10 cellular contexts compared by ENCODE assay signal in the genomic region with DNA sequence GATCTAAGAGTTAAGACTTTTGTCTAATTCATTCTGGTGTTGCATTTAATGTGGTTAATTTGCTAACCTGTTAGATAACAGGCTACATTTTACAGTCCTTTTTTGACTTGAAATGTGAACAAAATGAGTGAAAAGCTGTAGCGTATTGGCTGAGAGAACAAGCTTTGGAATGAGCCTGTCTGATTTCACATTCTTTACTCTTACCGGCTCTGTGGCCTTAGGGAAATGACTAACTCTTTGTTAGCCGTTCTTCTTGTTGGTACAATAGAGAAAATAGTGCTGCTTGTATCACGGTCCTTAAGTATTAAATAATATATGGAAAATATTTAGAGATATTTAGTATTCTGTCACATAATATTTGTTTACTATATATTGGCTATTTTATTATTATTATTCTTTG. TPM values are rescaled to one million over a fixed set of nuclear protein-coding genes. Genes with fewer than 3 reads are reported as not detected.
A peak's percentile ranks its signal among the peaks of the same experiment; 100 is the strongest.
DNase-seq lines count a peak whose midpoint lies in the region; ATAC-seq and TF ChIP-seq lines count a peak whose summit lies in the region.
"Had no signal": no experiment of that assay in that cellular context is flagged by ENCODE, and none has a peak within 500 bp of the region (broad histone marks: within the 10 kb centered on the region; RNA-seq: fewer than 3 reads in every experiment).

No MANE protein-coding gene starts in this region.

- peaks cover 9% of the 10 kb centered on the region for H3K36me3 Mint-ChIP-seq in activated T-helper 1 cell treated with anti-CD3 and anti-CD28 coated beads, Interleukin-12 subunit alpha, Interleukin-12 subunit beta, Interleukin-2, Interleukin-4 antibody, amounts not matched to agents 30 ng/mL and 10 ng/mL and 1 ng/mL, durations not matched to agents 14 hours and 24 hours and 36 hours (ENCODE audit: low read depth)

- H3K27ac ChIP-seq in lower lobe of right lung = no peak overlapping the region

- peaks cover 27% of the 10 kb centered on the region for H3K4me1 Mint-ChIP-seq in activated T-helper 1 cell treated with anti-CD3 and anti-CD28 coated beads, Interleukin-12 subunit alpha, Interleukin-12 subunit beta, Interleukin-2, Interleukin-4 antibody, amounts not matched to agents 30 ng/mL and 10 ng/mL and 1 ng/mL, durations not matched to agents 14 hours and 24 hours and 36 hours (ENCODE audit: low read depth)

- DNase-seq in AG08395 (ENCODE audit: low spot score) (peak; percentile 48), HCEC 1CT (peak; percentile 73), amniotic stem cell (lab: John Stamatoyannopoulos, UW) (peak; percentile 69), lower lobe of right lung (no peak), 8988T (no peak), GDM1 (lab: John Stamatoyannopoulos, UW) (no peak)
- no peak for DNase-seq in activated T-helper 1 cell treated with anti-CD3 and anti-CD28 coated beads, Interleukin-12 subunit alpha, Interleukin-12 subunit beta, Interleukin-2, Interleukin-4 antibody, amounts not matched to agents 30 ng/mL and 10 ng/mL and 1 ng/mL, durations not matched to agents 14 hours and 24 hours and 36 hours (ENCODE audit: low spot score)
- DNase-seq: activated T-cell treated with anti-CD3 and anti-CD28 coated beads, Interleukin-2, amount 50 U/mL, for 1 hour; NCI-H446 had no signal

- H3K27me3 ChIP-seq in lower lobe of right lung (ENCODE audit: low read depth) = no peaks in the 10 kb centered on the region

- H3K27me3 Mint-ChIP-seq in activated T-helper 1 cell treated with anti-CD3 and anti-CD28 coated beads, Interleukin-12 subunit alpha, Interleukin-12 subunit beta, Interleukin-2, Interleukin-4 antibody, amounts not matched to agents 30 ng/mL and 10 ng/mL and 1 ng/mL, durations not matched to agents 14 hours and 24 hours and 36 hours (ENCODE audit: insufficient read depth) = peaks cover 15% of the 10 kb centered on the region

- ATAC-seq in lower lobe of right lung = no peak
- ATAC-seq in GM18870 (IDR thresholded peaks at IDR 0.05; ENCODE audit: unreplicated experiment) = no peak

- H3K9me3 Mint-ChIP-seq in activated T-helper 1 cell treated with anti-CD3 and anti-CD28 coated beads, Interleukin-12 subunit alpha, Interleukin-12 subunit beta, Interleukin-2, Interleukin-4 antibody, amounts not matched to agents 30 ng/mL and 10 ng/mL and 1 ng/mL, durations not matched to agents 14 hours and 24 hours and 36 hours = no peaks in the 10 kb centered on the region

- no peaks in the 10 kb centered on the region for H3K36me3 ChIP-seq in lower lobe of right lung

- peaks cover 16% of the 10 kb centered on the region for H3K4me1 ChIP-seq in lower lobe of right lung

- H3K9me3 ChIP-seq in lower lobe of right lung = no peaks in the 10 kb centered on the region

- H3K4me3 Mint-ChIP-seq in activated T-helper 1 cell treated with anti-CD3 and anti-CD28 coated beads, Interleukin-12 subunit alpha, Interleukin-12 subunit beta, Interleukin-2, Interleukin-4 antibody, amounts not matched to agents 30 ng/mL and 10 ng/mL and 1 ng/mL, durations not matched to agents 14 hours and 24 hours and 36 hours = no peak overlapping the region

- intact Hi-C loops in lower lobe of right lung (cut with DNase I) = no loop called here
- intact Hi-C loops in activated T-helper 1 cell treated with anti-CD3 and anti-CD28 coated beads, Interleukin-12 subunit alpha, Interleukin-12 subunit beta, Interleukin-2, Interleukin-4 antibody, amounts not matched to agents 30 ng/mL and 10 ng/mL and 1 ng/mL, durations not matched to agents 14 hours and 24 hours and 36 hours (cut with micrococcal nuclease) = loop anchor here (5.0 kb wide), 1 partner anchor 484 kb away; no protein-coding TSS in a partner anchor

- no peak for TF ChIP-seq CTCF in lower lobe of right lung (IDR thresholded peaks at IDR 0.05)

- peak overlapping the region; percentile 72 for H3K4me3 ChIP-seq in lower lobe of right lung

- H3K27ac Mint-ChIP-seq in activated T-helper 1 cell treated with anti-CD3 and anti-CD28 coated beads, Interleukin-12 subunit alpha, Interleukin-12 subunit beta, Interleukin-2, Interleukin-4 antibody, amounts not matched to agents 30 ng/mL and 10 ng/mL and 1 ng/mL, durations not matched to agents 14 hours and 24 hours and 36 hours = no peak overlapping the region

RNA-seq across cellular contexts. Expression of gene MNAT1, which starts 1.9 kb away (rescaled TPM):
- 21.5 TPM for total RNA-seq in lower lobe of right lung
- total RNA-seq in activated T-helper 1 cell treated with anti-CD3 and anti-CD28 coated beads, Interleukin-12 subunit alpha, Interleukin-12 subunit beta, Interleukin-2, Interleukin-4 antibody, amounts not matched to agents 30 ng/mL and 10 ng/mL and 1 ng/mL, durations not matched to agents 14 hours and 24 hours and 36 hours = 45.1 and 51.2 TPM in 2 replicates

RNA-seq across cellular contexts. Expression of gene SIX4, which starts 12.3 kb away (rescaled TPM):
- total RNA-seq in lower lobe of right lung = 2.9 TPM
- total RNA-seq in activated T-helper 1 cell treated with anti-CD3 and anti-CD28 coated beads, Interleukin-12 subunit alpha, Interleukin-12 subunit beta, Interleukin-2, Interleukin-4 antibody, amounts not matched to agents 30 ng/mL and 10 ng/mL and 1 ng/mL, durations not matched to agents 14 hours and 24 hours and 36 hours = 0.57 and 1.1 TPM in 2 replicates

Comparison
In these comparisons a context has a peak if more than half of its experiments do, and no peak if none do; other contexts are left out.
1. DNase-seq: peak in AG08395 (single experiment), HCEC 1CT (single experiment) and amniotic stem cell (single experiment); none in lower lobe of right lung (single experiment), 8988T (single experiment), activated T-helper 1 cell treated with anti-CD3 and anti-CD28 coated beads, Interleukin-12 subunit alpha, Interleukin-12 subunit beta, Interleukin-2, Interleukin-4 antibody, amounts not matched to agents 30 ng/mL and 10 ng/mL and 1 ng/mL, durations not matched to agents 14 hours and 24 hours and 36 hours (single experiment) and GDM1 (single experiment).